In genomic region chr17:1999557-2000251, GRCh38 we compare ENCODE assay signal across 8 cellular contexts. TPM values are rescaled to one million over a fixed set of nuclear protein-coding genes. Genes with fewer than 3 reads are reported as not detected.
DNase-seq lines count a peak whose midpoint lies in the region; ATAC-seq lines count a peak whose summit lies in the region.

No MANE protein-coding gene starts in this region.

- no peaks in the 10 kb centered on the region for H3K9me3 ChIP-seq in ectodermal cell (ENCODE audit: control insufficient read depth, low read length)
- H3K9me3 ChIP-seq in muscle layer of duodenum (ENCODE audit: control insufficient read depth in 1 of 2, low read length in 2 of 2), result no peaks in the 10 kb centered on the region

- 26% methylated on average over 13 of the region's 13 CpGs for WGBS in ectodermal cell, 2 experiments

- peaks cover 40% of the 10 kb centered on the region for H3K4me1 ChIP-seq in ectodermal cell (ENCODE audit: control insufficient read depth, insufficient read depth, low read length)
- H3K4me1 ChIP-seq in muscle layer of duodenum (ENCODE audit: control insufficient read depth in 1 of 2, insufficient read depth in 2 of 2, low read length in 2 of 2), result peaks cover 6 to 30% of the 10 kb centered on the region in 2 donors

- ATAC-seq in GM21381 (IDR thresholded peaks at IDR 0.05; ENCODE audit: unreplicated experiment), result no peak
- no peak for ATAC-seq in HG02642 (IDR thresholded peaks at IDR 0.05; ENCODE audit: poor library complexity, unreplicated experiment)

- H3K36me3 ChIP-seq in ectodermal cell (ENCODE audit: control insufficient read depth, insufficient read depth, low read length), result no peaks in the 10 kb centered on the region
- H3K36me3 ChIP-seq in muscle layer of duodenum (ENCODE audit: control insufficient read depth in 1 of 2, insufficient read depth in 2 of 2, low read length in 2 of 2), result no peaks in the 10 kb centered on the region

- H3K27ac ChIP-seq in ectodermal cell (ENCODE audit: insufficient read depth, low read depth, low read length, poor library complexity, severe bottlenecking), result peak overlapping the region; percentile 83
- H3K27ac ChIP-seq in muscle layer of duodenum (ENCODE audit: low read length), result no peak overlapping the region

- H3K4me3 ChIP-seq in ectodermal cell (ENCODE audit: insufficient read depth, low read depth, low read length) (no peak overlapping the region), muscle layer of duodenum (ENCODE audit: low read depth in 1 of 2, low read length in 2 of 2) (peak overlapping the region; percentile 2 to 25)

- DNase-seq in DMS153 (lab: John Stamatoyannopoulos, UW) (peak; percentile 73), NCI-H510A treated with DMSO at 0.1 percent for 48 hours (lab: John Stamatoyannopoulos, UW) (peak; percentile 68), activated gamma-delta T cell treated with Interleukin-2 at 50 U/mL for 16 hours (no peak), GOT3 (lab: John Stamatoyannopoulos, UW) (no peak)

- H3K27me3 ChIP-seq in ectodermal cell (ENCODE audit: control insufficient read depth, insufficient read depth, low read length, poor library complexity, severe bottlenecking) (peaks cover 10% of the 10 kb centered on the region), muscle layer of duodenum (ENCODE audit: low read depth, low read length) (no peaks in the 10 kb centered on the region)

RNA-seq across cellular contexts. Expression of gene RTN4RL1, which starts 25.4 kb away (rescaled TPM):
- polyA plus RNA-seq in ectodermal cell (2013, experiment 1 of 4), result 10.9 TPM
- 12.4 TPM for polyA plus RNA-seq in ectodermal cell (2013, experiment 2 of 4)
- 6.5 TPM for polyA plus RNA-seq in ectodermal cell (2013, experiment 3 of 4)
- polyA plus RNA-seq in ectodermal cell (2013, experiment 4 of 4), result 7.7 TPM

RNA-seq across cellular contexts. Expression of gene DPH1, which starts 30.2 kb away (rescaled TPM):
- polyA plus RNA-seq in ectodermal cell (2013, experiment 1 of 4), result 36.8 TPM
- polyA plus RNA-seq in ectodermal cell (2013, experiment 2 of 4), result 37.0 TPM
- 31.4 TPM for polyA plus RNA-seq in ectodermal cell (2013, experiment 3 of 4)
- 40.0 TPM for polyA plus RNA-seq in ectodermal cell (2013, experiment 4 of 4)

RNA-seq across cellular contexts. Expression of gene OVCA2, which starts 42.1 kb away (rescaled TPM):
- 24.3 TPM for polyA plus RNA-seq in ectodermal cell (2013, experiment 1 of 4)
- 21.0 TPM for polyA plus RNA-seq in ectodermal cell (2013, experiment 2 of 4)
- polyA plus RNA-seq in ectodermal cell (2013, experiment 3 of 4), result 23.4 TPM
- 29.3 TPM for polyA plus RNA-seq in ectodermal cell (2013, experiment 4 of 4)

RNA-seq across cellular contexts. Expression of gene HIC1, which starts 55.2 kb away (rescaled TPM):
- polyA plus RNA-seq in ectodermal cell (2013, experiment 1 of 4), result 0.56 TPM
- not detected for polyA plus RNA-seq in ectodermal cell (2013, experiment 2 of 4)
- polyA plus RNA-seq in ectodermal cell (2013, experiment 3 of 4), result 0.21 TPM
- 0.20 TPM for polyA plus RNA-seq in ectodermal cell (2013, experiment 4 of 4)

Comparison
In these comparisons a context has a peak if more than half of its experiments do, and no peak if none do; other contexts are left out.
1. DNase-seq: peak in DMS153 (single experiment) and NCI-H510A treated with DMSO at 0.1 percent for 48 hours (single experiment); none in activated gamma-delta T cell treated with Interleukin-2 at 50 U/mL for 16 hours (single experiment) and GOT3 (single experiment).